In genomic region chr20:22385602-22386299, GRCh38 we compare ENCODE assay signal across 1 cellular context.
TF ChIP-seq lines count a peak whose summit lies in the region.

No MANE protein-coding gene starts in this region.

TF ChIP-seq in HepG2, 621 proteins besides CTCF, POLR2A, EP300 and RAD21 (continued from another document and continues in another):
- TF ChIP-seq FUBP1 (CRISPR knock-in tag; IDR thresholded peaks at IDR 0.05; ENCODE audit: borderline replicate concordance) (no peak), ZNF576 (CRISPR knock-in tag; IDR thresholded peaks at IDR 0.05) (no peak), ZNF407 (CRISPR knock-in tag; IDR thresholded peaks at IDR 0.05; ENCODE audit: not compliant biosample characterization) (no peak), FLYWCH1 (CRISPR knock-in tag; IDR thresholded peaks at IDR 0.05) (no peak), DPF2 (CRISPR knock-in tag; IDR thresholded peaks at IDR 0.05; ENCODE audit: borderline replicate concordance, low read depth) (no peak), CEBPZ (IDR thresholded peaks at IDR 0.05; ENCODE audit: low read length) (no peak), FOXO1 (CRISPR knock-in tag; IDR thresholded peaks at IDR 0.05) (0 out of 2 replicates have a peak, but pooled peaks have one; percentile 27), FIP1L1 (IDR thresholded peaks at IDR 0.05; ENCODE audit: borderline replicate concordance, insufficient read depth, low read depth, low read length) (no peak), RNF2 (conservative IDR thresholded peaks at IDR 0.05; ENCODE audit: low read depth) (no peak), E2F5 (CRISPR knock-in tag; conservative IDR thresholded peaks at IDR 0.05) (no peak), MNT (IDR thresholded peaks at IDR 0.05) (no peak), MTF1 (CRISPR knock-in tag; IDR thresholded peaks at IDR 0.05) (no peak), KLF16 (CRISPR knock-in tag; IDR thresholded peaks at IDR 0.05) (no peak), ZNF101 (CRISPR knock-in tag; IDR thresholded peaks at IDR 0.05; ENCODE audit: borderline replicate concordance, low read depth) (no peak), TEAD3 (CRISPR knock-in tag; optimal IDR thresholded peaks at IDR 0.05; ENCODE audit: borderline replicate concordance) (peak; percentile 41), SMAD9 (CRISPR knock-in tag; IDR thresholded peaks at IDR 0.05) (0 out of 2 replicates have a peak, but pooled peaks have one; percentile 19), BORCS8-MEF2B (CRISPR knock-in tag; IDR thresholded peaks at IDR 0.05) (no peak), ZSCAN20 (CRISPR knock-in tag; IDR thresholded peaks at IDR 0.05; ENCODE audit: borderline replicate concordance) (no peak), ETV6 (CRISPR knock-in tag; conservative IDR thresholded peaks at IDR 0.05) (no peak), XBP1 (CRISPR knock-in tag; IDR thresholded peaks at IDR 0.05) (no peak), MLXIP (CRISPR knock-in tag; IDR thresholded peaks at IDR 0.05; ENCODE audit: borderline replicate concordance) (no peak)
- TF ChIP-seq, protein P1, sequence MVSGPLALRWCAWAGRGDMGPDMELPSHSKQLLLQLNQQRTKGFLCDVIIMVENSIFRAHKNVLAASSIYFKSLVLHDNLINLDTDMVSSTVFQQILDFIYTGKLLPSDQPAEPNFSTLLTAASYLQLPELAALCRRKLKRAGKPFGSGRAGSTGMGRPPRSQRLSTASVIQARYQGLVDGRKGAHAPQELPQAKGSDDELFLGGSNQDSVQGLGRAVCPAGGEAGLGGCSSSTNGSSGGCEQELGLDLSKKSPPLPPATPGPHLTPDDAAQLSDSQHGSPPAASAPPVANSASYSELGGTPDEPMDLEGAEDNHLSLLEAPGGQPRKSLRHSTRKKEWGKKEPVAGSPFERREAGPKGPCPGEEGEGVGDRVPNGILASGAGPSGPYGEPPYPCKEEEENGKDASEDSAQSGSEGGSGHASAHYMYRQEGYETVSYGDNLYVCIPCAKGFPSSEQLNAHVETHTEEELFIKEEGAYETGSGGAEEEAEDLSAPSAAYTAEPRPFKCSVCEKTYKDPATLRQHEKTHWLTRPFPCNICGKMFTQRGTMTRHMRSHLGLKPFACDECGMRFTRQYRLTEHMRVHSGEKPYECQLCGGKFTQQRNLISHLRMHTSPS (CRISPR knock-in tag; IDR thresholded peaks at IDR 0.05; ENCODE audit: low read depth) = no peak
- TF ChIP-seq, protein P2, sequence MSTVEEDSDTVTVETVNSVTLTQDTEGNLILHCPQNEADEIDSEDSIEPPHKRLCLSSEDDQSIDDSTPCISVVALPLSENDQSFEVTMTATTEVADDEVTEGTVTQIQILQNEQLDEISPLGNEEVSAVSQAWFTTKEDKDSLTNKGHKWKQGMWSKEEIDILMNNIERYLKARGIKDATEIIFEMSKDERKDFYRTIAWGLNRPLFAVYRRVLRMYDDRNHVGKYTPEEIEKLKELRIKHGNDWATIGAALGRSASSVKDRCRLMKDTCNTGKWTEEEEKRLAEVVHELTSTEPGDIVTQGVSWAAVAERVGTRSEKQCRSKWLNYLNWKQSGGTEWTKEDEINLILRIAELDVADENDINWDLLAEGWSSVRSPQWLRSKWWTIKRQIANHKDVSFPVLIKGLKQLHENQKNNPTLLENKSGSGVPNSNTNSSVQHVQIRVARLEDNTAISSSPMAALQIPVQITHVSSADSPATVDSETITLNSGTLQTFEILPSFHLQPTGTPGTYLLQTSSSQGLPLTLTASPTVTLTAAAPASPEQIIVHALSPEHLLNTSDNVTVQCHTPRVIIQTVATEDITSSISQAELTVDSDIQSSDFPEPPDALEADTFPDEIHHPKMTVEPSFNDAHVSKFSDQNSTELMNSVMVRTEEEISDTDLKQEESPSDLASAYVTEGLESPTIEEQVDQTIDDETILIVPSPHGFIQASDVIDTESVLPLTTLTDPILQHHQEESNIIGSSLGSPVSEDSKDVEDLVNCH (CRISPR knock-in tag; IDR thresholded peaks at IDR 0.05) = no peak
- TF ChIP-seq, protein P3, sequence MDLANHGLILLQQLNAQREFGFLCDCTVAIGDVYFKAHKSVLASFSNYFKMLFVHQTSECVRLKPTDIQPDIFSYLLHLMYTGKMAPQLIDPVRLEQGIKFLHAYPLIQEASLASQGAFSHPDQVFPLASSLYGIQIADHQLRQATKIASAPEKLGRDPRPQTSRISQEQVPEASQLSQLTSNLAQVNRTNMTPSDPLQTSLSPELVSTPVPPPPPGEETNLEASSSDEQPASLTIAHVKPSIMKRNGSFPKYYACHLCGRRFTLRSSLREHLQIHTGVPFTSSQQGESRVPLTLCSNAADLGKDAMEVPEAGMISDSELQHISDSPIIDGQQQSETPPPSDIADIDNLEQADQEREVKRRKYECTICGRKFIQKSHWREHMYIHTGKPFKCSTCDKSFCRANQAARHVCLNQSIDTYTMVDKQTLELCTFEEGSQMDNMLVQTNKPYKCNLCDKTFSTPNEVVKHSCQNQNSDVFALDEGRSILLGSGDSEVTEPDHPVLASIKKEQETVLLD (CRISPR knock-in tag; IDR thresholded peaks at IDR 0.05; ENCODE audit: low read depth) = no peak
- TF ChIP-seq, protein P4, sequence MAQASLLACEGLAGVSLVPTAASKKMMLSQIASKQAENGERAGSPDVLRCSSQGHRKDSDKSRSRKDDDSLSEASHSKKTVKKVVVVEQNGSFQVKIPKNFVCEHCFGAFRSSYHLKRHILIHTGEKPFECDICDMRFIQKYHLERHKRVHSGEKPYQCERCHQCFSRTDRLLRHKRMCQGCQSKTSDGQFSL (CRISPR knock-in tag; IDR thresholded peaks at IDR 0.05) = no peak
